ENCODE assay signal across 10 cellular contexts in the genomic region with DNA sequence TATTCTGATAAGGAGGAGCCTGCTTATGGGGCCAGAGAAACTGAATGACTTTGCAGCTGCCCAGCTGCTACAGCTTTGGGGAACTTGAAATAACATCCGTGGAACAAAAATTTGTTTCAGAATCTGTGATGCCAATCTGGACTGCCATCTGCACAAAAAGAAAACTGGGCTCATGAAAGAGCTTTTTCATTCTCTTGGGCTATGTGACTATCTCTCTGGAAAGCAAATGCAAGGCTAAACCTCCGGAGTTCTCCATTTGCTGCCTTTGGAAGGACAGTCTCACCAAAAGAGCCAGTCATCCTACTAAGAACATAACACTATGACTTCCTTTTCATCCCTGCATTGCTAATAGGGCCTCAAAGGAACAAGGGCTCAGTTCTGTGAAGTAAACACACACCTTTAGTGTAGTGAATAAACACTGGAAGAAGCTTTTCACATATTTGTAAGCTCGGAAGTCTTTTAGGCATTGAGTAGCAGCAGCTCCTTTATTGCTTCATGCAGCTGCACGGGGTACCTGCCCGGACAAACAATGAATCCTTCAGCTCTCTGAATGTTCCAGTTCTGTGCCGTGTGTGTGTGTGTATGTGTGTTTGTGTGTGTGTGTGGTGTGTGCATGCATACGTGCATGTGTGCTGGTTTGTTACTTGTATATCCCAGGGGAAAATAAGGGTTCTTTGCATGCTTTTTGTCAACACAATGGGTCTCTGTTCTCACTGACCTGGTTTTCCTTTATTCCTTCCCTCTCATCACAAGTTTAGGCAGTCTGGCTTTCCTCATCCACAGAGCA.
DNase-seq lines count a peak whose midpoint lies in the region; ATAC-seq, FAIRE-seq and TF ChIP-seq lines count a peak whose summit lies in the region.
"Had no signal": no experiment of that assay in that cellular context is flagged by ENCODE, and none has a peak within 500 bp of the region (broad histone marks: within the 10 kb centered on the region; RNA-seq: fewer than 3 reads in every experiment).

No MANE protein-coding gene starts in this region.

- no peaks in the 10 kb centered on the region for H3K79me2 ChIP-seq in OCI-LY1 (ENCODE audit: insufficient read depth, low read length)

- H3K27ac ChIP-seq in OCI-LY1 (ENCODE audit: low read depth, low read length, poor library complexity, severe bottlenecking) (peak overlapping the region; percentile 94), small intestine (ENCODE audit: low read depth in 1 of 2, low read length in 1 of 2) (peak overlapping the region in 1 of 2 donors; percentile 50)

- H3K4me2 ChIP-seq in OCI-LY1 (ENCODE audit: low read length), result peak overlapping the region; percentile 56

- intact Hi-C loops in head of caudate nucleus (cut with DNase I), result no loop called here

- no peak for TF ChIP-seq CTCF in OCI-LY1 (IDR thresholded peaks at IDR 0.05; ENCODE audit: low read length)

- 22 to 54% (median 43%) methylated on average over 7 of the region's 7 CpGs for WGBS in small intestine, 3 donors

- H3K27me3 ChIP-seq in OCI-LY1 (ENCODE audit: insufficient read depth, low read length), result no peaks in the 10 kb centered on the region
- H3K27me3 ChIP-seq in small intestine (ENCODE audit: control insufficient read depth in 2 of 2, insufficient read depth in 2 of 2, low read length in 2 of 2), result no peaks in the 10 kb centered on the region

- FAIRE-seq in small intestine (lab: Jason Lieb, UNC), result no peak
- FAIRE-seq: G401.6 had no signal

- H3F3A ChIP-seq in OCI-LY1 (ENCODE audit: insufficient read depth, low read length), result no peaks in the 10 kb centered on the region

- H3K36me3 ChIP-seq in OCI-LY1 (ENCODE audit: insufficient read depth, low read length) (no peaks in the 10 kb centered on the region), small intestine (ENCODE audit: control insufficient read depth in 2 of 2, insufficient read depth in 2 of 2, low read length in 2 of 2) (no peaks in the 10 kb centered on the region)

- peak overlapping the region; percentile 51 for H3K9ac ChIP-seq in OCI-LY1 (ENCODE audit: low read length)

- no peak overlapping the region for H2AFZ ChIP-seq in OCI-LY1 (ENCODE audit: low read length)

- no peaks in the 10 kb centered on the region for H4K20me1 ChIP-seq in OCI-LY1 (ENCODE audit: insufficient read depth, low read length)

- peak overlapping the region; percentile 33 for H3K4me3 ChIP-seq in OCI-LY1 (ENCODE audit: low read depth, low read length, poor library complexity, severe bottlenecking)
- H3K4me3 ChIP-seq in small intestine (ENCODE audit: low read depth in 1 of 2, low read length in 2 of 2), result no peak overlapping the region

- ATAC-seq in GM18873 (IDR thresholded peaks at IDR 0.05; ENCODE audit: low FRiP score, unreplicated experiment), result no peak
- ATAC-seq in activated CD4-positive, CD25-positive, alpha-beta regulatory T cell treated with anti-CD3 and anti-CD28 coated beads, Interleukin-2, amount 50 U/mL, for 24 hours, result no peak

- TF ChIP-seq POLR2A in GM19193 (IDR thresholded peaks at IDR 0.05; ENCODE audit: extremely low read depth, insufficient read depth, insufficient read length), result peak; percentile 28

- H3K9me2 ChIP-seq in OCI-LY1 (ENCODE audit: low read depth, low read length), result no peaks in the 10 kb centered on the region

- DNase-seq in AML-193 (lab: John Stamatoyannopoulos, UW) (peak; percentile 5 to 20), head of caudate nucleus (peak in 31 of 42 donors; percentile 20 to 85 (median 58)), NCI-H2196 (lab: John Stamatoyannopoulos, UW; ENCODE audit: unreplicated experiment) (no peak), small intestine (no peak)
- DNase-seq: erythroblast had no signal

- H3K9me3 ChIP-seq in OCI-LY1 (ENCODE audit: low read length) (no peaks in the 10 kb centered on the region), small intestine (ENCODE audit: control insufficient read depth, low read depth) (no peaks in the 10 kb centered on the region)

- H3K4me1 ChIP-seq in OCI-LY1 (ENCODE audit: insufficient read depth, low read length, severe bottlenecking) (peaks cover 85% of the 10 kb centered on the region), small intestine (ENCODE audit: control insufficient read depth in 2 of 2, insufficient read depth in 1 of 2, low read depth in 1 of 2, low read length in 1 of 2) (peaks cover 0 to 13% of the 10 kb centered on the region in 2 donors)

Comparison
In these comparisons a context has a peak if more than half of its experiments do, and no peak if none do; other contexts are left out.
1. DNase-seq: peak in AML-193 (2 of 2) and head of caudate nucleus (31 of 42); none in NCI-H2196 (single experiment) and small intestine (single experiment).